34 cellular contexts compared by ENCODE assay signal in the genomic region with DNA sequence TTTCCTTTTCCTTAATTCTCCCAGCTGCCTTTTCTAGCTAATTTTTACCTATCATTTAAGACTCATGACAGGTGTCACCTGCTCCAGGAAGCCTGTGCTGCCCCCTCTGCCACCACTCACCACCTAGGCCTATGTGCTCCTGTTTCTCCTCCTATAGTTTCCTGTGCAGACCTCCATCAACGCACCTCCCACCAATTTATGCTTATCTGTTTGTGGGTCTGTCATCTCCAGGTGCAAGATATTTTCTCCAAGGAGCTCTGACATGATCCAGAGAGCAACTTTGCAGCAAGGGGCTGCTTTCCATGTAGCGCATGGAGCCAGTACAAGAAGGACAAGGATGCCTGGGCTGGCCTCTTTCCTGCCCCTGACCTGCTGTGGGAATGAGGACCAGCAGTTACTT.
"Had no signal": no experiment of that assay in that cellular context is flagged by ENCODE, and none has a peak within 500 bp of the region (broad histone marks: within the 10 kb centered on the region; RNA-seq: fewer than 3 reads in every experiment).

No MANE protein-coding gene starts in this region.

- H3K4me3 Mint-ChIP-seq: activated naive CD4-positive, alpha-beta T cell treated with anti-CD3 and anti-CD28 coated beads for 36 hours; activated naive CD4-positive, alpha-beta T cell treated with anti-CD3 and anti-CD28 coated beads, Interleukin-2, amount 10 ng/mL, durations not matched to agents 7 days and 5 days; activated naive CD4-positive, alpha-beta T cell treated with anti-CD3 and anti-CD28 coated beads, Interleukin-2, amount 50 U/mL, for 24 hours; activated naive CD8-positive, alpha-beta T cell; activated naive CD8-positive, alpha-beta T cell treated with anti-CD3 and anti-CD28 coated beads for 36 hours; activated naive CD8-positive, alpha-beta T cell treated with anti-CD3 and anti-CD28 coated beads, Interleukin-2, amount 10 ng/mL, durations not matched to agents 7 days and 5 days; activated naive CD8-positive, alpha-beta T cell treated with anti-CD3 and anti-CD28 coated beads, Interleukin-2, amount 50 U/mL, for 24 hours; activated T-cell treated with anti-CD3 and anti-CD28 coated beads, Interleukin-2, amount 50 U/mL, for 24 hours; activated T-cell treated with anti-CD3 and anti-CD28 coated beads, Interleukin-2, amount 50 U/mL, for 4 hours; activated T-cell treated with anti-CD3 and anti-CD28 coated beads, Interleukin-2, amount 50 U/mL, for 72 hours; activated T-helper 1 cell treated with anti-CD3 and anti-CD28 coated beads, Interleukin-12 subunit alpha, Interleukin-12 subunit beta, Interleukin-2, Interleukin-4 antibody, amounts not matched to agents 30 ng/mL and 10 ng/mL and 1 ng/mL, durations not matched to agents 14 hours and 24 hours and 36 hours; activated T-helper 17 cell treated with anti-CD3 and anti-CD28 coated beads, Interleukin-2, amount 50 U/mL, for 72 hours; brain; central memory CD8-positive, alpha-beta T cell had no signal

- H3K9me3 Mint-ChIP-seq: activated naive CD4-positive, alpha-beta T cell treated with anti-CD3 and anti-CD28 coated beads, Interleukin-2, amount 10 ng/mL, durations not matched to agents 7 days and 5 days; activated T-cell treated with anti-CD3 and anti-CD28 coated beads, Interleukin-2, amount 50 U/mL, for 24 hours; activated T-cell treated with anti-CD3 and anti-CD28 coated beads, Interleukin-2, amount 50 U/mL, for 4 hours; activated T-cell treated with anti-CD3 and anti-CD28 coated beads, Interleukin-2, amount 50 U/mL, for 72 hours; activated T-helper 1 cell treated with anti-CD3 and anti-CD28 coated beads, Interleukin-12 subunit alpha, Interleukin-12 subunit beta, Interleukin-2, Interleukin-4 antibody, amounts not matched to agents 30 ng/mL and 10 ng/mL and 1 ng/mL, durations not matched to agents 14 hours and 24 hours and 36 hours; activated T-helper 17 cell treated with anti-CD3 and anti-CD28 coated beads, Interleukin-2, amount 50 U/mL, for 72 hours; activated T-helper 2 cell treated with anti-CD3 and anti-CD28 coated beads, Interferon-gamma antibody, Interleukin-2, Interleukin-4, amounts not matched to agents 10 μg/mL and 5 μg/mL and 100 μg/mL, durations not matched to agents 14 hours and 24 hours and 36 hours; central memory CD8-positive, alpha-beta T cell had no signal

- DNase-seq: activated effector memory CD4-positive, alpha-beta T cell treated with anti-CD3 and anti-CD28 coated beads, Interleukin-2, amount 50 U/mL, for 16 hours; activated effector memory CD4-positive, alpha-beta T cell treated with Interleukin-2 at 50 U/mL for 16 hours; activated gamma-delta T cell; activated gamma-delta T cell treated with Interleukin-2 at 50 U/mL for 16 hours; activated naive CD4-positive, alpha-beta T cell; activated naive CD4-positive, alpha-beta T cell treated with anti-CD3 and anti-CD28 coated beads for 36 hours; activated naive CD4-positive, alpha-beta T cell treated with anti-CD3 and anti-CD28 coated beads, Interleukin-2, amount 10 ng/mL, durations not matched to agents 7 days and 5 days; activated naive CD4-positive, alpha-beta T cell treated with anti-CD3 and anti-CD28 coated beads, Interleukin-2, amount 50 U/mL, for 16 hours; activated naive CD4-positive, alpha-beta T cell treated with Interleukin-2 at 50 U/mL for 16 hours; activated naive CD8-positive, alpha-beta T cell treated with anti-CD3 and anti-CD28 coated beads for 36 hours; activated naive CD8-positive, alpha-beta T cell treated with anti-CD3 and anti-CD28 coated beads, Interleukin-2, amount 10 ng/mL, durations not matched to agents 7 days and 5 days; activated naive CD8-positive, alpha-beta T cell treated with anti-CD3 and anti-CD28 coated beads, Interleukin-2, amount 50 U/mL, for 24 hours; activated T-cell treated with anti-CD3 and anti-CD28 coated beads, Interleukin-2, amount 50 U/mL, for 24 hours; activated T-cell treated with anti-CD3 and anti-CD28 coated beads, Interleukin-2, amount 50 U/mL, for 4 hours; activated T-cell treated with anti-CD3 and anti-CD28 coated beads, Interleukin-2, amount 50 U/mL, for 48 hours; activated T-cell treated with anti-CD3 and anti-CD28 coated beads, Interleukin-2, amount 50 U/mL, for 72 hours; adrenal gland; amniotic stem cell; amygdala; anterior cingulate cortex; aorta; body of pancreas; brain microvascular endothelial cell; caudate nucleus; central memory CD4-positive, alpha-beta T cell; cerebellar nuclear complex had no signal

- H3K27me3 Mint-ChIP-seq: activated naive CD4-positive, alpha-beta T cell treated with anti-CD3 and anti-CD28 coated beads, Interleukin-2, amount 10 ng/mL, durations not matched to agents 7 days and 5 days; activated naive CD4-positive, alpha-beta T cell treated with anti-CD3 and anti-CD28 coated beads, Interleukin-2, amount 50 U/mL, for 24 hours; activated naive CD8-positive, alpha-beta T cell; activated naive CD8-positive, alpha-beta T cell treated with anti-CD3 and anti-CD28 coated beads for 36 hours; activated naive CD8-positive, alpha-beta T cell treated with anti-CD3 and anti-CD28 coated beads, Interleukin-2, amount 10 ng/mL, durations not matched to agents 7 days and 5 days; activated naive CD8-positive, alpha-beta T cell treated with anti-CD3 and anti-CD28 coated beads, Interleukin-2, amount 50 U/mL, for 24 hours; activated T-cell treated with anti-CD3 and anti-CD28 coated beads, Interleukin-2, amount 50 U/mL, for 24 hours; activated T-helper 17 cell treated with anti-CD3 and anti-CD28 coated beads, Interleukin-2, amount 50 U/mL, for 72 hours; brain; central memory CD8-positive, alpha-beta T cell had no signal

- ATAC-seq: activated naive CD4-positive, alpha-beta T cell treated with anti-CD3 and anti-CD28 coated beads, Interleukin-2, amount 50 U/mL, for 72 hours; activated naive CD8-positive, alpha-beta T cell treated with anti-CD3 and anti-CD28 coated beads, Interleukin-2, amount 50 U/mL, for 24 hours; activated T-cell treated with anti-CD3 and anti-CD28 coated beads, Interleukin-2, amount 50 U/mL, for 4 hours; activated T-cell treated with anti-CD3 and anti-CD28 coated beads, Interleukin-2, amount 50 U/mL, for 72 hours; activated T-helper 17 cell treated with anti-CD3 and anti-CD28 coated beads, Interleukin-2, amount 50 U/mL, for 72 hours; body of pancreas had no signal

- H3K4me1 Mint-ChIP-seq: activated naive CD4-positive, alpha-beta T cell treated with anti-CD3 and anti-CD28 coated beads, Interleukin-2, amount 10 ng/mL, durations not matched to agents 7 days and 5 days; activated naive CD4-positive, alpha-beta T cell treated with anti-CD3 and anti-CD28 coated beads, Interleukin-2, amount 50 U/mL, for 24 hours; activated T-helper 17 cell treated with anti-CD3 and anti-CD28 coated beads, Interleukin-2, amount 50 U/mL, for 72 hours; brain; central memory CD8-positive, alpha-beta T cell had no signal

- H3K27ac Mint-ChIP-seq: activated naive CD4-positive, alpha-beta T cell treated with anti-CD3 and anti-CD28 coated beads for 36 hours; activated naive CD4-positive, alpha-beta T cell treated with anti-CD3 and anti-CD28 coated beads, Interleukin-2, amount 10 ng/mL, durations not matched to agents 7 days and 5 days; activated naive CD4-positive, alpha-beta T cell treated with anti-CD3 and anti-CD28 coated beads, Interleukin-2, amount 50 U/mL, for 24 hours; activated naive CD4-positive, alpha-beta T cell treated with anti-CD3 and anti-CD28 coated beads, Interleukin-2, amount 50 U/mL, for 72 hours; activated naive CD8-positive, alpha-beta T cell; activated naive CD8-positive, alpha-beta T cell treated with anti-CD3 and anti-CD28 coated beads for 36 hours; activated naive CD8-positive, alpha-beta T cell treated with anti-CD3 and anti-CD28 coated beads, Interleukin-2, amount 10 ng/mL, durations not matched to agents 7 days and 5 days; activated naive CD8-positive, alpha-beta T cell treated with anti-CD3 and anti-CD28 coated beads, Interleukin-2, amount 50 U/mL, for 24 hours; activated T-cell treated with anti-CD3 and anti-CD28 coated beads, Interleukin-2, amount 50 U/mL, for 24 hours; activated T-cell treated with anti-CD3 and anti-CD28 coated beads, Interleukin-2, amount 50 U/mL, for 72 hours; activated T-helper 1 cell treated with anti-CD3 and anti-CD28 coated beads, Interleukin-12 subunit alpha, Interleukin-12 subunit beta, Interleukin-2, Interleukin-4 antibody, amounts not matched to agents 30 ng/mL and 10 ng/mL and 1 ng/mL, durations not matched to agents 14 hours and 24 hours and 36 hours; activated T-helper 17 cell treated with anti-CD3 and anti-CD28 coated beads, Interleukin-2, amount 50 U/mL, for 72 hours; activated T-helper 2 cell treated with anti-CD3 and anti-CD28 coated beads, Interferon-gamma antibody, Interleukin-2, Interleukin-4, amounts not matched to agents 10 μg/mL and 5 μg/mL and 100 μg/mL, durations not matched to agents 14 hours and 24 hours and 36 hours; brain had no signal

- H3K36me3 Mint-ChIP-seq: activated naive CD4-positive, alpha-beta T cell treated with anti-CD3 and anti-CD28 coated beads, Interleukin-2, amount 10 ng/mL, durations not matched to agents 7 days and 5 days had no signal
